Comparison of ENCODE assay signal across 22 cellular contexts in the genomic region with DNA sequence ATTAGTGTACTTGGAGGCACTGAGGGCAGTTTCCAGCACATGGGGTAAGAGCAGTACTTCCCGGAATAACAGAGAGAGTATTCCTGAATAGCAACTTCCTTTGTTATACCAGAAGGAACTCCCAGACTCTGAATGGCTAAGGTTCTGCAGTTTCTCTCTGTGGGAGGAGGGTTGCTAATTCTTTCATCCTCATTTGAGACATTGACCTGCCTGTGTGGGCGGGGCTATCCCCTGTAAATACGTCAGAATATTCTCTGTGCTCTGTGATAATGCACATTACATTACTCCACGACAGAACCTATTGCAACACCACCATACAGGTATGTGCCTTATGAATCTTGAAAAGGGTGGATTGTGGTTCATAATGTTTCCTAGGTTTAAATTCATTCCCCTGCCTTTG. TPM values are rescaled to one million over a fixed set of nuclear protein-coding genes. Genes with fewer than 3 reads are reported as not detected.
DNase-seq lines count a peak whose midpoint lies in the region; ATAC-seq and TF ChIP-seq lines count a peak whose summit lies in the region.
"Had no signal": no experiment of that assay in that cellular context is flagged by ENCODE, and none has a peak within 500 bp of the region (broad histone marks: within the 10 kb centered on the region; RNA-seq: fewer than 3 reads in every experiment).

No MANE protein-coding gene starts in this region.

- DNase-seq in CD1c-positive myeloid dendritic cell (ENCODE audit: extremely low spot score) (peak; percentile 15), OCI-LY7 (ENCODE audit: low spot score) (no peak), iPS-NIHi7 (ENCODE audit: extremely low spot score) (peak; percentile 64), GM19238 (ENCODE audit: insufficient read length, low spot score) (no peak), cerebellar nuclear complex (lab: John Stamatoyannopoulos, UW) (no peak)
- DNase-seq in activated naive CD4-positive, alpha-beta T cell treated with Interleukin-2 at 50 U/mL for 16 hours, result no peak
- DNase-seq: activated CD4-positive, alpha-beta T cell treated with anti-CD3 and anti-CD28 coated beads, Interleukin-2, amount 50 U/mL, for 1 hour; activated naive CD4-positive, alpha-beta T cell treated with anti-CD3 and anti-CD28 coated beads, Interleukin-2, amount 50 U/mL, for 16 hours; CD4-positive, alpha-beta T cell; DMS53; KBM-7; mammary epithelial cell; naive B cell; NCI-H187 treated with DMSO at 0.1 percent for 48 hours; right cardiac atrium; Right ventricle myocardium superior; SW 1271 had no signal

- no peaks in the 10 kb centered on the region for H3K36me3 ChIP-seq in OCI-LY7 (ENCODE audit: insufficient read depth, low read length)

- intact Hi-C loops in OCI-LY7 (cut with micrococcal nuclease; ENCODE audit: unreplicated experiment), result no loop called here

- H3K9me3 ChIP-seq in OCI-LY7 (ENCODE audit: low read length), result no peaks in the 10 kb centered on the region

- H2AFZ ChIP-seq in OCI-LY7 (ENCODE audit: low read length), result peak overlapping the region; percentile 25; the same call in 1 of the 2 replicates

- no TSS peak for BruUV-seq in OCI-LY7 (replicated peaks; lab: Mats Ljungman, UMichigan)

- H4K20me1 ChIP-seq in OCI-LY7 (ENCODE audit: insufficient read depth, low read length), result no peaks in the 10 kb centered on the region

- H3K79me2 ChIP-seq in OCI-LY7 (ENCODE audit: insufficient read depth, low read depth, low read length), result no peaks in the 10 kb centered on the region

- no peaks in the 10 kb centered on the region for H3K9me2 ChIP-seq in OCI-LY7 (ENCODE audit: insufficient read depth, low read length)

- no peak for TF ChIP-seq CTCF in OCI-LY7 (conservative IDR thresholded peaks at IDR 0.05; ENCODE audit: low read length)

- no peak overlapping the region for H3K4me2 ChIP-seq in OCI-LY7 (ENCODE audit: low read length)

- POLR2A ChIA-PET in OCI-LY7 (lab: Charles Lee), result interaction anchor here (0.9 kb wide), 1 partner anchor 8 kb away, joined by 5 read pairs; no protein-coding TSS in a partner anchor

- ATAC-seq in GM18511 (IDR thresholded peaks at IDR 0.05; ENCODE audit: unreplicated experiment), result peak; percentile 53
- no peak for ATAC-seq in HG03139 (IDR thresholded peaks at IDR 0.05; ENCODE audit: unreplicated experiment)
- ATAC-seq: right cardiac atrium; stimulated activated memory B cell treated with anti-CD40 and anti-IgM and Interleukin-4, amounts not matched to agents 10 μg/mL and 1 μg/mL and 100 μg/mL, for 72 hours had no signal

- no peak overlapping the region for H3K27ac ChIP-seq in OCI-LY7 (ENCODE audit: low read depth, low read length, poor library complexity, severe bottlenecking)

- peaks cover 9% of the 10 kb centered on the region for H3K4me1 ChIP-seq in OCI-LY7 (ENCODE audit: insufficient read depth, low read length, poor library complexity, severe bottlenecking)

- no peak overlapping the region for H3K4me3 ChIP-seq in OCI-LY7 (ENCODE audit: low read depth, low read length, poor library complexity, severe bottlenecking)

- CTCF ChIA-PET in OCI-LY7 (lab: Charles Lee; ENCODE audit: unreplicated experiment), result no interaction called here

RNA-seq across cellular contexts. Expression of a gene that starts 52.7 kb away (rescaled TPM):
- 9.5 and 15.1 TPM in 2 replicates for total RNA-seq in OCI-LY7 (2014; rRNA removed; shearing (Covaris generic))
- 3.0 and 5.2 TPM in 2 replicates for total RNA-seq in OCI-LY7 (2022)
- total RNA-seq: mammary epithelial cell, NCI-H460, osteoblast had no signal

Comparison
In these comparisons a context has a peak if more than half of its experiments do, and no peak if none do; other contexts are left out.
1. DNase-seq: peak in CD1c-positive myeloid dendritic cell (single experiment) and iPS-NIHi7 (single experiment); none in OCI-LY7 (single experiment), GM19238 (single experiment), activated naive CD4-positive, alpha-beta T cell treated with Interleukin-2 at 50 U/mL for 16 hours (single experiment) and cerebellar nuclear complex (0 of 2).